Comparison of ENCODE assay signal across 12 cellular contexts in genomic region chr17:77810536-77810935, GRCh38.
DNase-seq lines count a peak whose midpoint lies in the region; ATAC-seq and TF ChIP-seq lines count a peak whose summit lies in the region.
"Had no signal": no experiment of that assay in that cellular context is flagged by ENCODE, and none has a peak within 500 bp of the region (broad histone marks: within the 10 kb centered on the region; RNA-seq: fewer than 3 reads in every experiment).

No MANE protein-coding gene starts in this region.

- no peaks in the 10 kb centered on the region for H3K36me3 Mint-ChIP-seq in immature natural killer cell
- H3K36me3 Mint-ChIP-seq: IgD-negative memory B cell, neural progenitor cell had no signal

- peak; percentile 65 for ATAC-seq in PC-3

- peaks cover 32% of the 10 kb centered on the region; the same call in 1 of the 2 replicates for H3K27me3 ChIP-seq in PC-3 (ENCODE audit: low read length)
- H3K27me3 ChIP-seq in fibroblast of lung (ENCODE audit: control insufficient read depth, insufficient read depth, low read length): no peaks in the 10 kb centered on the region
- H3K27me3 ChIP-seq: BLaER1, neural progenitor cell had no signal

- H3K4me2 ChIP-seq in PC-3 (ENCODE audit: low read length): no peak overlapping the region
- no peak overlapping the region for H3K4me2 ChIP-seq in fibroblast of lung (ENCODE audit: extremely low read depth, insufficient read depth, low read length)
- H3K4me2 ChIP-seq: BLaER1, neural progenitor cell had no signal

- H3K4me1 ChIP-seq in PC-3 (ENCODE audit: insufficient read depth, low read length) (peaks cover 10% of the 10 kb centered on the region; the same call in 1 of the 2 replicates), fibroblast of lung (ENCODE audit: control insufficient read depth, extremely low read depth, insufficient read depth, low read length) (no peaks in the 10 kb centered on the region)
- H3K4me1 ChIP-seq: BLaER1 had no signal

- no peak overlapping the region for H2AFZ ChIP-seq in PC-3 (ENCODE audit: low read length)
- H2AFZ ChIP-seq in fibroblast of lung (ENCODE audit: low read length): no peak overlapping the region
- H2AFZ ChIP-seq: neural progenitor cell had no signal

- intact Hi-C loops in PC-3 (cut with micrococcal nuclease): no loop called here

- no TSS peak for BruUV-seq in PC-3 (replicated peaks; lab: Mats Ljungman, UMichigan)

- no peak overlapping the region for H3K4me3 Mint-ChIP-seq in immature natural killer cell
- H3K4me3 Mint-ChIP-seq: dendritic cell treated with granulocyte-macrophage colony-stimulating factor and Interleukin-4, amounts not matched to agents 40 ng/mL and 50 ng/mL, for 4 days; IgD-negative memory B cell; neural progenitor cell had no signal

- DNase-seq in AG09319 (ENCODE audit: extremely low read depth, low read depth): peak; percentile 49
- peak; percentile 71 for DNase-seq in PC-3
- peak; percentile 77 to 86 for DNase-seq in fibroblast of lung (ENCODE audit: low read depth in 2 of 2)
- peak; percentile 11 for DNase-seq in non-pigmented ciliary epithelial cell (ENCODE audit: low read depth)
- no peak for DNase-seq in NCI-H82 treated with DMSO at 0.1 percent for 48 hours (lab: John Stamatoyannopoulos, UW; ENCODE audit: unreplicated experiment)
- DNase-seq in NCI-H2171 treated with DMSO at 0.1 percent for 48 hours (lab: John Stamatoyannopoulos, UW): no peak
- no peak for DNase-seq in immature natural killer cell
- DNase-seq in Kasumi-1 (lab: John Stamatoyannopoulos, UW): no peak

- no peak overlapping the region for H3K4me3 ChIP-seq in PC-3 (ENCODE audit: low read length)
- H3K4me3 ChIP-seq in fibroblast of lung (replicated peaks in 1 of 4; ENCODE audit: control extremely low read depth in 1 of 4, insufficient read depth in 1 of 4, low read depth in 3 of 4, low read length in 4 of 4): no peak overlapping the region
- H3K4me3 ChIP-seq: BLaER1, neural progenitor cell had no signal

- peaks cover 2 to 7% (median 4%) of the 10 kb centered on the region in 3 donors for H3K27me3 Mint-ChIP-seq in immature natural killer cell (ENCODE audit: low read depth in 3 of 3)

- H3K9me3 Mint-ChIP-seq in immature natural killer cell: no peaks in the 10 kb centered on the region
- H3K9me3 Mint-ChIP-seq: dendritic cell treated with granulocyte-macrophage colony-stimulating factor and Interleukin-4, amounts not matched to agents 40 ng/mL and 50 ng/mL, for 4 days; IgD-negative memory B cell had no signal

- POLR2A ChIA-PET in PC-3 (lab: Charles Lee; ENCODE audit: unreplicated experiment): no interaction called here

- H4K20me1 ChIP-seq in PC-3 (ENCODE audit: low read length) (no peaks in the 10 kb centered on the region), fibroblast of lung (ENCODE audit: control insufficient read depth, extremely low read depth, insufficient read depth, low read length) (no peaks in the 10 kb centered on the region)
- H4K20me1 ChIP-seq: BLaER1 had no signal

- no peaks in the 10 kb centered on the region for H3K4me1 Mint-ChIP-seq in immature natural killer cell
- H3K4me1 Mint-ChIP-seq: IgD-negative memory B cell had no signal

- H3K9ac ChIP-seq in PC-3 (ENCODE audit: low read length): no peak overlapping the region
- no peak overlapping the region for H3K9ac ChIP-seq in fibroblast of lung (ENCODE audit: insufficient read depth, low read length)
- H3K9ac ChIP-seq: BLaER1, neural progenitor cell had no signal

- H3K36me3 ChIP-seq in PC-3 (ENCODE audit: low read depth, low read length): no peaks in the 10 kb centered on the region
- no peaks in the 10 kb centered on the region for H3K36me3 ChIP-seq in fibroblast of lung (ENCODE audit: control insufficient read depth, insufficient read depth, low read length)
- H3K36me3 ChIP-seq: BLaER1, neural progenitor cell had no signal

- H3K27ac ChIP-seq in PC-3 (ENCODE audit: low read length) (no peak overlapping the region), fibroblast of lung (ENCODE audit: insufficient read depth, low read length) (no peak overlapping the region)
- H3K27ac ChIP-seq: BLaER1, neural progenitor cell had no signal

- no peaks in the 10 kb centered on the region for H3K79me2 ChIP-seq in PC-3 (ENCODE audit: low read length)
- H3K79me2 ChIP-seq in fibroblast of lung (ENCODE audit: control insufficient read depth, insufficient read depth, low read length): no peaks in the 10 kb centered on the region

- TF ChIP-seq CTCF in AG09319 (IDR thresholded peaks at IDR 0.05; ENCODE audit: low read depth, low read length) (no peak), PC-3 (conservative IDR thresholded peaks at IDR 0.05; ENCODE audit: low read depth, low read length) (no peak), fibroblast of lung (conservative IDR thresholded peaks at IDR 0.05 in 1 of 2, IDR thresholded peaks at IDR 0.05 in 1 of 2; ENCODE audit: low read depth in 1 of 2, low read length in 2 of 2) (no peak)

- no peaks in the 10 kb centered on the region for H3K9me2 ChIP-seq in PC-3 (replicated peaks; ENCODE audit: low read length)

- H3K9me3 ChIP-seq in PC-3 (ENCODE audit: low read length) (no peaks in the 10 kb centered on the region), fibroblast of lung (ENCODE audit: control insufficient read depth, insufficient read depth, low read depth, low read length) (no peaks in the 10 kb centered on the region)
- H3K9me3 ChIP-seq: BLaER1 had no signal

- H3F3A ChIP-seq in PC-3 (ENCODE audit: low read length, unreplicated experiment): no peaks in the 10 kb centered on the region

- CTCF ChIA-PET in PC-3 (lab: Charles Lee): interaction anchor here (0.7 kb wide), 1 partner anchor 141 kb away, joined by 13 read pairs; no protein-coding TSS in a partner anchor

- H3K27ac Mint-ChIP-seq in immature natural killer cell: peak overlapping the region in 1 of 6 donors; percentile 35
- H3K27ac Mint-ChIP-seq: dendritic cell treated with granulocyte-macrophage colony-stimulating factor and Interleukin-4, amounts not matched to agents 40 ng/mL and 50 ng/mL, for 4 days; IgD-negative memory B cell; neural progenitor cell had no signal

Comparison
In these comparisons a context has a peak if more than half of its experiments do, and no peak if none do; other contexts are left out.
1. DNase-seq: peak in AG09319 (single experiment), PC-3 (single experiment), fibroblast of lung (2 of 2) and non-pigmented ciliary epithelial cell (single experiment); none in NCI-H82 treated with DMSO at 0.1 percent for 48 hours (single experiment), NCI-H2171 treated with DMSO at 0.1 percent for 48 hours (single experiment), immature natural killer cell (0 of 3) and Kasumi-1 (0 of 2).